Comparison of ENCODE assay signal across 8 cellular contexts in the genomic region with DNA sequence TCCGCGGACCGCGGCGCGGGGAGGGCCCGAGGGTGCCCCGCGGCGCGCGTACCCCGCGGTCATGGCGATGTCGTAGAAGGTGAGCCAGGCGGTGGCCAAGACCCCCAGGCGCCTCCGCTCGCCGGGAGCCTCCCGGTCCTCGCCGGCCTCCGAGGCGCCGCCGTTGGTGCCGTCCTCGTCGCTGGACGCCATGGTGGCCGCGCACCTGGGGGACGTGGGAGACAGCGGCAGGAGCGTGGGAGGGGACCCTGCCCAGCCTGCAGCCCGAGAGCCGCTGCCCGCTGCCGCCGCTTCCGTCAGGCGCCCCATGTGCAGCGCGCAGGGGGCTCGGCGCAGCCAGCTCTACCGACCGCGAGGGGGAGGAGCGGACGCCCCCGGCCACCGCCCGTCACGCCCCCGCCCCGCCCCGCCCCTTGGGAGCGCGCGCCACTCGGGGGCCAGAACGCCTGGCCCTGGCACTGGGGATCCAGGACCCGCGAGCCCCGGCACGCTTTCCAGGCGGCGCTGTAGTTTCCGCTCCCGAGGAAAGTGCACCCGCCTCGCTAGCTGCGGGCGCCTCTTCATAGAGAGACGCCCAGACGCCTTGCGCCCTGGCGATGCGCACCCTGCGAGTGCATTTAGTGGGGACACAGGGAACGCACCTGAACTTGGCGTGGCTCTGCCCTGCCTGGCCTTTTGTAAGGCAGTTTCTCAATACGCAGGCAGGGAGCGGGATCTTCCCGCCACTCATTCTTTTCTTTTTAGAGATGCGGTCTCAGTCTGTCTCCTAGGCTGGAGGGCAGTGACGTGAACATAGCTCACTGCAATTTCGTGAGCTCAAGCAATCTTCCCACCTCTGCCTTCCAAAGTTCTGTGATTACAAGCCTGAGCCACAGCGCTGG. TPM values are rescaled to one million over a fixed set of nuclear protein-coding genes. Genes with fewer than 3 reads are reported as not detected.
DNase-seq lines count a peak whose midpoint lies in the region; ATAC-seq and TF ChIP-seq lines count a peak whose summit lies in the region.

A gene with protein sequence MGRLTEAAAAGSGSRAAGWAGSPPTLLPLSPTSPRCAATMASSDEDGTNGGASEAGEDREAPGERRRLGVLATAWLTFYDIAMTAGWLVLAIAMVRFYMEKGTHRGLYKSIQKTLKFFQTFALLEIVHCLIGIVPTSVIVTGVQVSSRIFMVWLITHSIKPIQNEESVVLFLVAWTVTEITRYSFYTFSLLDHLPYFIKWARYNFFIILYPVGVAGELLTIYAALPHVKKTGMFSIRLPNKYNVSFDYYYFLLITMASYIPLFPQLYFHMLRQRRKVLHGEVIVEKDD (minus strand): TSS at position 344 of the 881 bp plus-strand sequence. CDS start 35 bp downstream, at position 309.

- H3K4me1 Mint-ChIP-seq in activated CD8-positive, alpha-beta memory T cell treated with anti-CD3 and anti-CD28 coated beads, Interleukin-2, amount 10 ng/mL, durations not matched to agents 7 days and 5 days = peaks cover 5% of the 10 kb centered on the region

- peak within 1 kb of the TSS; percentile 74 for H3K4me3 Mint-ChIP-seq in activated CD8-positive, alpha-beta memory T cell treated with anti-CD3 and anti-CD28 coated beads, Interleukin-2, amount 10 ng/mL, durations not matched to agents 7 days and 5 days

- H3K27ac Mint-ChIP-seq in activated CD8-positive, alpha-beta memory T cell treated with anti-CD3 and anti-CD28 coated beads, Interleukin-2, amount 10 ng/mL, durations not matched to agents 7 days and 5 days = no peak within 1 kb of the TSS

- WGBS in mesodermal cell (ENCODE audit: insufficient coverage in 2 of 2), 2 experiments = 1% methylated on average over 66 of the region's 92 CpGs

- H3K36me3 Mint-ChIP-seq in activated CD8-positive, alpha-beta memory T cell treated with anti-CD3 and anti-CD28 coated beads, Interleukin-2, amount 10 ng/mL, durations not matched to agents 7 days and 5 days = no peaks in the 10 kb centered on the region

- H3K36me3 ChIP-seq in mesodermal cell (ENCODE audit: control insufficient read depth, insufficient read depth, low read length) = peaks cover 19% of the 10 kb centered on the region

- DNase-seq in AG09309 (ENCODE audit: low read depth) (no peak), NCI-H748 (lab: John Stamatoyannopoulos, UW; ENCODE audit: unreplicated experiment) (peak; percentile 77)
- DNase-seq in activated CD8-positive, alpha-beta memory T cell treated with anti-CD3 and anti-CD28 coated beads, Interleukin-2, amount 10 ng/mL, durations not matched to agents 7 days and 5 days = peak; percentile 62
- DNase-seq in stimulated activated CD8-positive, alpha-beta memory T cell treated with anti-CD3 and anti-CD28 coated beads, Interleukin-4, amount 100 ng/mL, for 24 hours (ENCODE audit: low read depth) = peak; percentile 55

- H3K4me3 ChIP-seq in AG09309 (ENCODE audit: control insufficient read depth, low read depth, low read length) (peak within 1 kb of the TSS; percentile 69), mesodermal cell (ENCODE audit: extremely low read depth, insufficient read depth, low read length, poor library complexity, severe bottlenecking) (peak within 1 kb of the TSS; percentile 71)

- H3K4me1 ChIP-seq in mesodermal cell (ENCODE audit: control insufficient read depth, insufficient read depth, low read length, poor library complexity, severe bottlenecking) = no peaks in the 10 kb centered on the region

- ATAC-seq in GM18870 (IDR thresholded peaks at IDR 0.05; ENCODE audit: unreplicated experiment) (peak; percentile 57), HG03095 (IDR thresholded peaks at IDR 0.05; ENCODE audit: unreplicated experiment) (peak; percentile 68)
- peak; percentile 78 for ATAC-seq in activated CD8-positive, alpha-beta memory T cell treated with anti-CD3 and anti-CD28 coated beads, Interleukin-2, amount 10 ng/mL, durations not matched to agents 7 days and 5 days

- H3K27ac ChIP-seq in mesodermal cell (ENCODE audit: low read depth, low read length, severe bottlenecking) = peak within 1 kb of the TSS; percentile 76

- in situ Hi-C loops in endometrial microvascular endothelial cells (cut with HindIII; ENCODE audit: inconsistent ontology term, low pct_unique_long_range_greater_than_20kb, low sequenced_read_pairs) = no loop called here

- H3K9me3 ChIP-seq in mesodermal cell (ENCODE audit: control insufficient read depth, low read length) = no peaks in the 10 kb centered on the region

- H3K27me3 Mint-ChIP-seq in activated CD8-positive, alpha-beta memory T cell treated with anti-CD3 and anti-CD28 coated beads, Interleukin-2, amount 10 ng/mL, durations not matched to agents 7 days and 5 days = peaks cover 23% of the 10 kb centered on the region

- TF ChIP-seq CTCF in AG09309 (IDR thresholded peaks at IDR 0.05; ENCODE audit: control insufficient read depth, insufficient read depth, low read depth, low read length, missing control alignments) = peak; percentile 27

- CTCF ChIA-PET in activated CD8-positive, alpha-beta memory T cell treated with anti-CD3 and anti-CD28 coated beads, Interleukin-2, amount 10 ng/mL, durations not matched to agents 7 days and 5 days (lab: Charles Lee) = interaction anchor here (0.7 to 1.5 kb wide), 9 partner anchors 11 to 54 kb away, joined by 3 to 9 read pairs (median 3); partner anchors contain the start of gene STAM

- H3K9me3 Mint-ChIP-seq in activated CD8-positive, alpha-beta memory T cell treated with anti-CD3 and anti-CD28 coated beads, Interleukin-2, amount 10 ng/mL, durations not matched to agents 7 days and 5 days (ENCODE audit: low read depth) = no peaks in the 10 kb centered on the region

RNA-seq across cellular contexts. Expression of the gene that starts here (rescaled TPM):
- 1 to 10 TPM in 1 of 2 experiments, under 1 TPM in 1; 0.93 to 6.6 TPM for total RNA-seq in activated CD8-positive, alpha-beta memory T cell treated with anti-CD3 and anti-CD28 coated beads, Interleukin-2, amount 10 ng/mL, durations not matched to agents 7 days and 5 days
- 18.5 TPM for total RNA-seq in endometrial microvascular endothelial cells (ENCODE audit: inconsistent ontology term)
- polyA plus RNA-seq in mesodermal cell (2013, experiment 1 of 2) = 47.3 TPM
- 49.0 TPM for polyA plus RNA-seq in mesodermal cell (2013, experiment 2 of 2)
